Comparison of ENCODE assay signal across 9 cellular contexts in the genomic region with DNA sequence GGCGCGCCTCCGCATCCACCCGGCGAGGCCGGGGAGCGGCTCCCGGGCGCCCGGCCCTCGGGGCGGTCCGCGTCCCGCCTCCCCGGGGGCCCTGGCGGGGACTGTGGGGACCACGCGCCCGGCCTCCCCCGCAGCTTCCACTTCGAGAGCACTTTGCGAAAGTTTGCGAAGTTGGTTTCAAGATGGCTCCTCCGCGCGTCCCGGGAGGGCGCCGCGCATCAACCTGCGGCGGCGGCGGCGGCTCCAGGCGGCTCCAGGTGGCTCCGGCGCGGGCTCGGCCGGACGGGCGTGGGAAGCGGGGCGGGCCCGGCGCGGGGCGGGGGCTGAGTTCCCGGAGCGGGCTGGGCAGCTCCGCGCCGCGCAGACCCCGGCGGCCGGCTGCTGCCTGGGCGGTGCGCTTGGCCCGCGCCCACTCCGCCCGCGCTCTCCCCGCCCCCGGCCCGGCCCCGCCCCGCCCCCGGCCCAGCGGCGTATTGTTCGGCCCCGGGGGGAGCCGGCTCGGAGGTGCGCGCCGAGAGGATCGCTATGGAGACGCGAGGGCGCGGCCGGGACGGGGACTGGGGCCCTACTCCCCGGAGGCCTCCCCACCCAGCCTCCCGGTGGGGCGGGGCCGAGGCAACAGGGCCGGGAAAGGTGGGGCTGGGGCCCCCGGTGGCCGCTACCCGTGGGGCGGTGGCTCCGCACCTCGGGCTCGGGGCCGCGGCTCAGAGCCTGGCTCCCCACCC. TPM values are rescaled to one million over a fixed set of nuclear protein-coding genes. Genes with fewer than 3 reads are reported as not detected.
DNase-seq lines count a peak whose midpoint lies in the region; ATAC-seq, FAIRE-seq and TF ChIP-seq lines count a peak whose summit lies in the region.
"Had no signal": no experiment of that assay in that cellular context is flagged by ENCODE, and none has a peak within 500 bp of the region (broad histone marks: within the 10 kb centered on the region; RNA-seq: fewer than 3 reads in every experiment).

Gene CELSR1 (minus strand): TSS at position 400 of the 725 bp plus-strand sequence. CDS start 450 bp downstream, outside the sequence.

- in situ Hi-C loops in ACHN (cut with HindIII; ENCODE audit: low pct_ligation_motif_present, low pct_unique_long_range_greater_than_20kb, low sequenced_read_pairs), result no loop called here

- BruUV-seq in OCI-LY7 (replicated peaks; lab: Mats Ljungman, UMichigan), result no TSS peak

- H3K18ac ChIP-seq in trophoblast cell (ENCODE audit: low read length), result peak within 1 kb of the TSS; percentile 67

- FAIRE-seq in H54 (lab: Jason Lieb, UNC), result no peak
- FAIRE-seq: frontal cortex had no signal

- H3K9me2 ChIP-seq in OCI-LY7 (ENCODE audit: insufficient read depth, low read length), result no peaks in the 10 kb centered on the region

- peak; percentile 74 for DNase-seq in ACHN
- no peak for DNase-seq in H54 (ENCODE audit: insufficient read length, low spot score)
- peak; percentile 58 for DNase-seq in WTC11 (ENCODE audit: low spot score)
- peak; percentile 45 for DNase-seq in germinal center (ENCODE audit: low spot score)
- peak; percentile 26 to 62 for DNase-seq in trophoblast cell
- no peak for DNase-seq in amniotic stem cell (lab: John Stamatoyannopoulos, UW)
- no peak for DNase-seq in OCI-LY7 (ENCODE audit: low spot score)

- H2BK12ac ChIP-seq in trophoblast cell (ENCODE audit: low read length), result no peak within 1 kb of the TSS

- TF ChIP-seq CTCF in WTC11 (IDR thresholded peaks at IDR 0.05) (no peak), OCI-LY7 (conservative IDR thresholded peaks at IDR 0.05; ENCODE audit: low read length) (no peak)

- H3K36me3 ChIP-seq in trophoblast cell (ENCODE audit: control insufficient read depth in 1 of 2, insufficient read depth in 2 of 2, low read length in 2 of 2) (peaks cover 19 to 31% of the 10 kb centered on the region in 2 experiments), OCI-LY7 (ENCODE audit: insufficient read depth, low read length) (no peaks in the 10 kb centered on the region)

- peak within 1 kb of the TSS; percentile 38 for H2BK5ac ChIP-seq in trophoblast cell (ENCODE audit: low read depth, low read length, poor library complexity)

- H3K27me3 ChIP-seq in trophoblast cell (ENCODE audit: insufficient read depth, low read length), result peaks cover 15% of the 10 kb centered on the region

- H2AK5ac ChIP-seq in trophoblast cell (ENCODE audit: low read length), result no peak within 1 kb of the TSS

- H2AFZ ChIP-seq in trophoblast cell (ENCODE audit: insufficient read depth, low read length, poor library complexity) (peak within 1 kb of the TSS; percentile 37), OCI-LY7 (ENCODE audit: low read length) (no peak within 1 kb of the TSS)

- no peak within 1 kb of the TSS for H3K9ac ChIP-seq in trophoblast cell (ENCODE audit: low read length)

- no peaks in the 10 kb centered on the region for H3K79me2 ChIP-seq in trophoblast cell (ENCODE audit: control insufficient read depth, insufficient read depth, low read length, poor library complexity)
- no peaks in the 10 kb centered on the region for H3K79me2 ChIP-seq in OCI-LY7 (ENCODE audit: insufficient read depth, low read depth, low read length)

- 0 out of 2 replicates have a peak, but pooled peaks have one; percentile 7 for TF ChIP-seq POLR2A in H54 (IDR thresholded peaks at IDR 0.05; ENCODE audit: low read depth, low read length)

- no peak within 1 kb of the TSS for H3K27ac Mint-ChIP-seq in WTC11

- H3K23ac ChIP-seq in trophoblast cell (ENCODE audit: low read length), result no peak within 1 kb of the TSS

- peaks cover 55% of the 10 kb centered on the region for H3K27me3 Mint-ChIP-seq in WTC11 (ENCODE audit: low read depth)

- peak within 1 kb of the TSS; percentile 46 for H4K8ac ChIP-seq in trophoblast cell (ENCODE audit: low read depth, low read length)

- CTCF ChIA-PET in WTC11 (lab: Charles Lee), result interaction anchor here (1.3 to 5.2 kb wide), 4 partner anchors 26 to 531 kb away, joined by 4 to 67 read pairs (median 6); no protein-coding TSS in a partner anchor
- CTCF ChIA-PET in OCI-LY7 (lab: Charles Lee; ENCODE audit: unreplicated experiment), result no interaction called here

- no peaks in the 10 kb centered on the region for H4K20me1 ChIP-seq in OCI-LY7 (ENCODE audit: insufficient read depth, low read length)

- H3K4me1 ChIP-seq in trophoblast cell (ENCODE audit: control insufficient read depth in 1 of 2, insufficient read depth in 2 of 2, low read length in 2 of 2) (peaks cover 8 to 28% of the 10 kb centered on the region in 2 experiments), OCI-LY7 (ENCODE audit: insufficient read depth, low read length, poor library complexity, severe bottlenecking) (no peaks in the 10 kb centered on the region)

- peaks cover 12% of the 10 kb centered on the region for H3K4me1 Mint-ChIP-seq in WTC11

- H3K79me1 ChIP-seq in trophoblast cell (ENCODE audit: low read length), result peaks cover 6% of the 10 kb centered on the region

- peak; percentile 48 for ATAC-seq in WTC11
- no peak for ATAC-seq in HG02642 (IDR thresholded peaks at IDR 0.05; ENCODE audit: poor library complexity, unreplicated experiment)

- no CpG with 5 or more reads among the region's 102 CpGs for WGBS in trophoblast cell (ENCODE audit: extremely low coverage, insufficient coverage, insufficient read length)

- intact Hi-C loops in OCI-LY7 (cut with micrococcal nuclease; ENCODE audit: unreplicated experiment), result no loop called here

- peak within 1 kb of the TSS; percentile 36 for H3K4ac ChIP-seq in trophoblast cell (ENCODE audit: low read depth, low read length)

- H3K4me3 ChIP-seq in trophoblast cell (ENCODE audit: low read depth, low read length) (peak within 1 kb of the TSS; percentile 72), OCI-LY7 (ENCODE audit: low read depth, low read length, poor library complexity, severe bottlenecking) (no peak within 1 kb of the TSS)

- no peak within 1 kb of the TSS for H4K12ac ChIP-seq in trophoblast cell (ENCODE audit: low read depth, low read length)

- H3K27ac ChIP-seq in trophoblast cell (ENCODE audit: low read depth, low read length), result peak within 1 kb of the TSS; percentile 18
- H3K27ac ChIP-seq in OCI-LY7 (ENCODE audit: low read depth, low read length, poor library complexity, severe bottlenecking), result no peak within 1 kb of the TSS

- peak within 1 kb of the TSS; percentile 44 for H2BK120ac ChIP-seq in trophoblast cell (ENCODE audit: insufficient read depth, low read length, poor library complexity)

- peak within 1 kb of the TSS; percentile 88 for H4K91ac ChIP-seq in trophoblast cell (ENCODE audit: low read depth, low read length)

- H3K9me3 ChIP-seq in trophoblast cell (ENCODE audit: insufficient read depth, low read depth, low read length), result peaks cover 31% of the 10 kb centered on the region
- no peaks in the 10 kb centered on the region for H3K9me3 ChIP-seq in OCI-LY7 (ENCODE audit: low read length)

- H3K36me3 Mint-ChIP-seq in WTC11, result peaks cover 14% of the 10 kb centered on the region; the same call in 1 of the 2 replicates

- POLR2A ChIA-PET in WTC11 (lab: Charles Lee), result interaction anchor here (1.1 kb wide), 1 partner anchor 170 kb away, joined by 3 read pairs; no protein-coding TSS in a partner anchor
- POLR2A ChIA-PET in OCI-LY7 (lab: Charles Lee), result no interaction called here

- no peaks in the 10 kb centered on the region for H3K9me3 Mint-ChIP-seq in WTC11

- peak within 1 kb of the TSS; percentile 81 for H3K4me2 ChIP-seq in trophoblast cell (ENCODE audit: low read length)
- no peak within 1 kb of the TSS for H3K4me2 ChIP-seq in OCI-LY7 (ENCODE audit: low read length)

- H3K14ac ChIP-seq in trophoblast cell (ENCODE audit: low read length), result peak within 1 kb of the TSS; percentile 34

- H3K4me3 Mint-ChIP-seq in WTC11, result peak within 1 kb of the TSS; percentile 67

TF ChIP-seq in WTC11, 78 proteins besides CTCF, POLR2A, EP300 and RAD21 (continues in another document):
- TF ChIP-seq ETV6 (CRISPR knock-in tag; IDR thresholded peaks at IDR 0.05) (no peak), RORB (CRISPR knock-in tag; IDR thresholded peaks at IDR 0.05) (no peak), ZBTB21 (CRISPR knock-in tag; IDR thresholded peaks at IDR 0.05; ENCODE audit: borderline replicate concordance) (no peak), ZNF512 (CRISPR knock-in tag; IDR thresholded peaks at IDR 0.05; ENCODE audit: borderline replicate concordance) (no peak), GTF2I (CRISPR knock-in tag; conservative IDR thresholded peaks at IDR 0.05) (no peak), ZNF121 (CRISPR knock-in tag; IDR thresholded peaks at IDR 0.05) (no peak), RELA (CRISPR knock-in tag; IDR thresholded peaks at IDR 0.05; ENCODE audit: borderline replicate concordance) (no peak), GRHL2 (CRISPR knock-in tag; IDR thresholded peaks at IDR 0.05; ENCODE audit: insufficient replicate concordance, severe bottlenecking) (no peak), SMAD3 (CRISPR knock-in tag; IDR thresholded peaks at IDR 0.05; ENCODE audit: borderline replicate concordance) (no peak), ZNF416 (CRISPR knock-in tag; IDR thresholded peaks at IDR 0.05) (no peak), GABPB1 (CRISPR knock-in tag; IDR thresholded peaks at IDR 0.05) (no peak), CBFB (CRISPR knock-in tag; IDR thresholded peaks at IDR 0.05; ENCODE audit: low read depth) (no peak)
- TF ChIP-seq, protein P1, sequence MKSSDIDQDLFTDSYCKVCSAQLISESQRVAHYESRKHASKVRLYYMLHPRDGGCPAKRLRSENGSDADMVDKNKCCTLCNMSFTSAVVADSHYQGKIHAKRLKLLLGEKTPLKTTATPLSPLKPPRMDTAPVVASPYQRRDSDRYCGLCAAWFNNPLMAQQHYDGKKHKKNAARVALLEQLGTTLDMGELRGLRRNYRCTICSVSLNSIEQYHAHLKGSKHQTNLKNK (CRISPR knock-in tag; IDR thresholded peaks at IDR 0.05), result no peak

RNA-seq across cellular contexts. Expression of gene CELSR1, which starts in this region (rescaled TPM):
- total RNA-seq in WTC11 (2021) (16.8 to 20.8 TPM (median 19.9 TPM) in 3 replicates), OCI-LY7 (2022) (3.7 and 4.9 TPM in 2 replicates)
- polyA plus RNA-seq in trophoblast cell (2013), result 28.5 and 29.5 TPM in 2 replicates
- 3.9 and 5.2 TPM in 2 replicates for total RNA-seq in OCI-LY7 (2014; rRNA removed; shearing (Covaris generic))

Comparison
In these comparisons a context has a peak if more than half of its experiments do, and no peak if none do; other contexts are left out.
1. DNase-seq: peak in ACHN (single experiment), WTC11 (single experiment), germinal center (single experiment) and trophoblast cell (2 of 2); none in H54 (single experiment), amniotic stem cell (single experiment) and OCI-LY7 (single experiment).